In genomic region chr10:46301056-46301645, GRCh38 we compare ENCODE assay signal across 24 cellular contexts.
"Had no signal": no experiment of that assay in that cellular context is flagged by ENCODE, and none has a peak within 500 bp of the region (broad histone marks: within the 10 kb centered on the region; RNA-seq: fewer than 3 reads in every experiment).

No MANE protein-coding gene starts in this region.

- H3K36me3 Mint-ChIP-seq: brain; mesothelial cell of epicardium; natural killer cell treated with Interleukin-12 subunit alpha and Interleukin-12 subunit beta and Interleukin-15 and Interleukin-18, amount 100 ng/mL, for 72 hours; WTC11 had no signal

- H3K27ac ChIP-seq: dorsolateral prefrontal cortex, epithelial cell of prostate, lower lobe of right lung, SJSA1, skin epidermis, thyroid gland, uterus had no signal

- H3K36me3 ChIP-seq: lower lobe of right lung, SJSA1, thyroid gland, uterus had no signal

- H3K4me1 Mint-ChIP-seq: endodermal cell, mesothelial cell of epicardium had no signal

- H3K4me3 ChIP-seq: dorsolateral prefrontal cortex, lower lobe of right lung, SJSA1, skin epidermis, thyroid gland, uterus had no signal

- ATAC-seq: activated CD4-positive, alpha-beta T cell treated with anti-CD3 and anti-CD28 coated beads for 36 hours; activated naive CD8-positive, alpha-beta T cell treated with anti-CD3 and anti-CD28 coated beads, Interleukin-2, amount 50 U/mL, for 24 hours; left colon; lower lobe of right lung; WTC11 had no signal

- DNase-seq: activated CD4-positive, alpha-beta memory T cell treated with anti-CD3 and anti-CD28 coated beads, Interleukin-2, amount 10 ng/mL, durations not matched to agents 7 days and 5 days; activated CD4-positive, alpha-beta T cell treated with anti-CD3 and anti-CD28 coated beads for 36 hours; activated CD8-positive, alpha-beta memory T cell treated with anti-CD3 and anti-CD28 coated beads, Interleukin-2, amount 50 U/mL, for 48 hours; activated naive CD8-positive, alpha-beta T cell treated with anti-CD3 and anti-CD28 coated beads, Interleukin-2, amount 50 U/mL, for 24 hours; central memory CD4-positive, alpha-beta T cell; endodermal cell; foreskin fibroblast; hippocampal formation; lower lobe of right lung; stimulated activated CD4-positive, alpha-beta T cell treated with anti-CD3 and anti-CD28 coated beads, Interleukin-15, amount 100 ng/mL, for 24 hours; stimulated activated CD4-positive, alpha-beta T cell treated with anti-CD3 and anti-CD28 coated beads, Interleukin-2, amount 100 ng/mL, for 48 hours; SW 1271; T-helper 2 cell; thyroid gland; uterus had no signal

- H3K4me3 Mint-ChIP-seq: activated CD4-positive, alpha-beta memory T cell treated with anti-CD3 and anti-CD28 coated beads, Interleukin-2, amount 10 ng/mL, durations not matched to agents 7 days and 5 days; activated CD4-positive, alpha-beta T cell treated with anti-CD3 and anti-CD28 coated beads for 36 hours; activated naive CD8-positive, alpha-beta T cell treated with anti-CD3 and anti-CD28 coated beads, Interleukin-2, amount 50 U/mL, for 24 hours; brain; endodermal cell; mesothelial cell of epicardium; natural killer cell treated with Interleukin-12 subunit alpha and Interleukin-12 subunit beta and Interleukin-15 and Interleukin-18, amount 100 ng/mL, for 72 hours; WTC11 had no signal

- H3K27me3 Mint-ChIP-seq: activated CD4-positive, alpha-beta memory T cell treated with anti-CD3 and anti-CD28 coated beads, Interleukin-2, amount 10 ng/mL, durations not matched to agents 7 days and 5 days; activated CD4-positive, alpha-beta T cell treated with anti-CD3 and anti-CD28 coated beads for 36 hours; activated naive CD8-positive, alpha-beta T cell treated with anti-CD3 and anti-CD28 coated beads, Interleukin-2, amount 50 U/mL, for 24 hours had no signal

- H3K27ac Mint-ChIP-seq: activated CD4-positive, alpha-beta memory T cell treated with anti-CD3 and anti-CD28 coated beads, Interleukin-2, amount 10 ng/mL, durations not matched to agents 7 days and 5 days; activated CD4-positive, alpha-beta T cell treated with anti-CD3 and anti-CD28 coated beads for 36 hours; activated naive CD8-positive, alpha-beta T cell treated with anti-CD3 and anti-CD28 coated beads, Interleukin-2, amount 50 U/mL, for 24 hours; endodermal cell; mesothelial cell of epicardium; natural killer cell treated with Interleukin-12 subunit alpha and Interleukin-12 subunit beta and Interleukin-15 and Interleukin-18, amount 100 ng/mL, for 72 hours; WTC11 had no signal

- H3K4me1 ChIP-seq: lower lobe of right lung, uterus had no signal

- H3K27me3 ChIP-seq: dorsolateral prefrontal cortex, SJSA1, thyroid gland, uterus had no signal

- H3K9me3 Mint-ChIP-seq: activated CD4-positive, alpha-beta memory T cell treated with anti-CD3 and anti-CD28 coated beads, Interleukin-2, amount 10 ng/mL, durations not matched to agents 7 days and 5 days; activated naive CD8-positive, alpha-beta T cell treated with anti-CD3 and anti-CD28 coated beads, Interleukin-2, amount 50 U/mL, for 24 hours; brain; endodermal cell; mesothelial cell of epicardium; natural killer cell treated with Interleukin-12 subunit alpha and Interleukin-12 subunit beta and Interleukin-15 and Interleukin-18, amount 100 ng/mL, for 72 hours; WTC11 had no signal

- H3K9me3 ChIP-seq: lower lobe of right lung, SJSA1, thyroid gland, uterus had no signal
